In the genomic region with DNA sequence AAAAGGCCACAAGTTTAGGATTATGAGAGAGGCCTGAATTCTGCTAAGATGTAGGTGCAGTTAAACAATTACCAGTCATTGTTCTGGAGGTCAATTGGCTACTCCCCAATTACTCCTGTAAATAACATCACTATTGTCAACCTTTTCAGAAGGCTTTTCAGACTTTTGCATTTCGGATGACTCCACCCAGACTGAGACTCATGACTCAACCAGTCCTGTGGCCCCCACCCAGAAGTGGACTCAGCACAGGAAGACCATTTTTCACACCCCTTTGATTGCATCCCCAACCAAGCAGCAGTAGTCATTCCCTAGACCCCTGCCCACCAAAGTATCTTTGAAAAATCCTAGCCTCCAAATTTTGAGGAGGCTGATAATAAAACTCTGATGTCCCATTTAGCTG, we compare ENCODE assay signal across 26 cellular contexts.
"Had no signal": no experiment of that assay in that cellular context is flagged by ENCODE, and none has a peak within 500 bp of the region (broad histone marks: within the 10 kb centered on the region; RNA-seq: fewer than 3 reads in every experiment).

No MANE protein-coding gene starts in this region.

- H3K4me1 Mint-ChIP-seq: activated naive CD4-positive, alpha-beta T cell treated with anti-CD3 and anti-CD28 coated beads, Interleukin-2, amount 50 U/mL, for 24 hours had no signal

- H3K4me3 ChIP-seq: breast epithelium, coronary artery, gastroesophageal sphincter, lung, ovary, right lobe of liver, vagina had no signal

- H3K9me3 ChIP-seq: breast epithelium, gastroesophageal sphincter, ovary, right lobe of liver, vagina had no signal

- H3K27me3 Mint-ChIP-seq: activated CD4-positive, alpha-beta T cell treated with anti-CD3 and anti-CD28 coated beads for 36 hours; activated CD8-positive, alpha-beta memory T cell treated with anti-CD3 and anti-CD28 coated beads, Interleukin-2, amount 10 ng/mL, durations not matched to agents 7 days and 5 days; activated naive CD4-positive, alpha-beta T cell treated with anti-CD3 and anti-CD28 coated beads, Interleukin-2, amount 50 U/mL, for 24 hours; activated naive CD8-positive, alpha-beta T cell treated with anti-CD3 and anti-CD28 coated beads, Interleukin-2, amount 50 U/mL, for 24 hours; progenitor cell of endocrine pancreas; type B pancreatic cell had no signal

- H3K4me3 Mint-ChIP-seq: activated CD4-positive, alpha-beta T cell treated with anti-CD3 and anti-CD28 coated beads for 36 hours; activated CD8-positive, alpha-beta memory T cell treated with anti-CD3 and anti-CD28 coated beads, Interleukin-2, amount 10 ng/mL, durations not matched to agents 7 days and 5 days; activated CD8-positive, alpha-beta T cell treated with anti-CD3 and anti-CD28 coated beads, Interleukin-2, amount 10 ng/mL, durations not matched to agents 7 days and 5 days; activated naive CD4-positive, alpha-beta T cell treated with anti-CD3 and anti-CD28 coated beads, Interleukin-2, amount 50 U/mL, for 24 hours; activated naive CD8-positive, alpha-beta T cell treated with anti-CD3 and anti-CD28 coated beads, Interleukin-2, amount 50 U/mL, for 24 hours; T-helper 2 cell treated with Interferon-gamma antibody and Interleukin-4, amounts not matched to agents 5 μg/mL and 100 μg/mL, for 36 hours; type B pancreatic cell had no signal

- H3K27me3 ChIP-seq: breast epithelium, gastroesophageal sphincter, ovary, right lobe of liver, vagina had no signal

- H3K27ac ChIP-seq: breast epithelium, coronary artery, gastroesophageal sphincter, ovary, right lobe of liver, vagina had no signal

- ATAC-seq: activated CD4-positive, alpha-beta T cell treated with anti-CD3 and anti-CD28 coated beads for 36 hours; activated CD8-positive, alpha-beta memory T cell treated with anti-CD3 and anti-CD28 coated beads, Interleukin-2, amount 10 ng/mL, durations not matched to agents 7 days and 5 days; activated CD8-positive, alpha-beta T cell treated with anti-CD3 and anti-CD28 coated beads, Interleukin-2, amount 10 ng/mL, durations not matched to agents 7 days and 5 days; activated naive CD8-positive, alpha-beta T cell treated with anti-CD3 and anti-CD28 coated beads, Interleukin-2, amount 50 U/mL, for 24 hours; gastroesophageal sphincter; left lobe of liver; right lobe of liver; stimulated activated naive CD8-positive, alpha-beta T cell treated with anti-CD3 and anti-CD28 coated beads, Interleukin-15, Interleukin-2, amounts not matched to agents 100 U/mL and 50 U/mL, for 24 hours had no signal

- H3K27ac Mint-ChIP-seq: activated CD4-positive, alpha-beta T cell treated with anti-CD3 and anti-CD28 coated beads for 36 hours; activated CD8-positive, alpha-beta memory T cell treated with anti-CD3 and anti-CD28 coated beads, Interleukin-2, amount 10 ng/mL, durations not matched to agents 7 days and 5 days; activated CD8-positive, alpha-beta T cell treated with anti-CD3 and anti-CD28 coated beads, Interleukin-2, amount 10 ng/mL, durations not matched to agents 7 days and 5 days; activated naive CD4-positive, alpha-beta T cell treated with anti-CD3 and anti-CD28 coated beads, Interleukin-2, amount 50 U/mL, for 24 hours; activated naive CD8-positive, alpha-beta T cell treated with anti-CD3 and anti-CD28 coated beads, Interleukin-2, amount 50 U/mL, for 24 hours; activated T-helper 2 cell treated with anti-CD3 and anti-CD28 coated beads, Interferon-gamma antibody, Interleukin-2, Interleukin-4, amounts not matched to agents 10 μg/mL and 5 μg/mL and 100 μg/mL, durations not matched to agents 14 hours and 24 hours and 36 hours; progenitor cell of endocrine pancreas; T-helper 2 cell treated with Interferon-gamma antibody and Interleukin-4, amounts not matched to agents 5 μg/mL and 100 μg/mL, for 36 hours; type B pancreatic cell had no signal

- H3K36me3 ChIP-seq: breast epithelium, ovary had no signal

- H3K9me3 Mint-ChIP-seq: activated naive CD4-positive, alpha-beta T cell treated with anti-CD3 and anti-CD28 coated beads, Interleukin-2, amount 50 U/mL, for 24 hours; activated naive CD8-positive, alpha-beta T cell treated with anti-CD3 and anti-CD28 coated beads, Interleukin-2, amount 50 U/mL, for 24 hours; activated T-helper 2 cell treated with anti-CD3 and anti-CD28 coated beads, Interferon-gamma antibody, Interleukin-2, Interleukin-4, amounts not matched to agents 10 μg/mL and 5 μg/mL and 100 μg/mL, durations not matched to agents 14 hours and 24 hours and 36 hours; T-helper 2 cell treated with Interferon-gamma antibody and Interleukin-4, amounts not matched to agents 5 μg/mL and 100 μg/mL, for 36 hours; type B pancreatic cell had no signal

- DNase-seq: activated CD4-positive, alpha-beta T cell treated with anti-CD3 and anti-CD28 coated beads for 36 hours; activated CD4-positive, CD25-positive, alpha-beta regulatory T cell; activated CD8-positive, alpha-beta memory T cell treated with anti-CD3 and anti-CD28 coated beads, Interleukin-2, amount 10 ng/mL, durations not matched to agents 7 days and 5 days; activated CD8-positive, alpha-beta T cell treated with anti-CD3 and anti-CD28 coated beads, Interleukin-2, amount 10 ng/mL, durations not matched to agents 7 days and 5 days; activated naive CD8-positive, alpha-beta T cell treated with anti-CD3 and anti-CD28 coated beads, Interleukin-2, amount 50 U/mL, for 24 hours; activated T-cell treated with anti-CD3 and anti-CD28 coated beads, Interleukin-2, amount 50 U/mL, for 48 hours; amygdala; cerebellar nuclear complex; head of caudate nucleus; hypothalamus; ovary; right lobe of liver; stimulated activated CD4-positive, alpha-beta T cell treated with anti-CD3 and anti-CD28 coated beads, Interleukin-2, amount 100 ng/mL, for 48 hours; stimulated activated naive CD8-positive, alpha-beta T cell treated with anti-CD3 and anti-CD28 coated beads, Interleukin-15, Interleukin-2, amounts not matched to agents 100 U/mL and 50 U/mL, for 24 hours; T-helper 1 cell had no signal

- H3K4me1 ChIP-seq: breast epithelium, right lobe of liver had no signal
